ENCODE assay signal across 3 cellular contexts in genomic region chr4:72884225-72884624, GRCh38.
DNase-seq lines count a peak whose midpoint lies in the region; TF ChIP-seq lines count a peak whose summit lies in the region.
"Not testable (repeated sequence)": the region's sequence is repeated elsewhere in the genome, so short reads cannot be mapped to it uniquely, and the experiment has no call there.

No MANE protein-coding gene starts in this region.

- H3K79me1 ChIP-seq in neuronal stem cell (ENCODE audit: low read depth, low read length): not testable (repeated sequence)

- peak overlapping the region; percentile 43 for H4K8ac ChIP-seq in neuronal stem cell (ENCODE audit: low read depth, low read length)

- not testable (repeated sequence) for H3K9ac ChIP-seq in neuronal stem cell (ENCODE audit: low read depth, low read length, poor library complexity)

- H3K4ac ChIP-seq in neuronal stem cell (ENCODE audit: low read length): not testable (repeated sequence)

- not testable (repeated sequence) for H3K27me3 Mint-ChIP-seq in chondrocyte (ENCODE audit: low read depth)

- TF ChIP-seq CTCF in chondrocyte (IDR thresholded peaks at IDR 0.05): not testable (repeated sequence)

- H3K9me3 ChIP-seq in neuronal stem cell (replicated peaks in 1 of 2; ENCODE audit: control insufficient read depth in 2 of 2, insufficient read depth in 1 of 2, low read depth in 1 of 2, low read length in 2 of 2): not testable (repeated sequence)

- not testable (repeated sequence) for H4K91ac ChIP-seq in neuronal stem cell (ENCODE audit: low read depth, low read length, poor library complexity)

- no CpG with 5 or more reads among the region's 7 CpGs for WGBS in neuronal stem cell (ENCODE audit: extremely low coverage in 2 of 2, insufficient read length in 2 of 2, insufficient replicate concordance in 1 of 2), 2 donors

- H3K4me2 ChIP-seq in neuronal stem cell (ENCODE audit: insufficient read depth, low read length, poor library complexity, severe bottlenecking): not testable (repeated sequence)

- H2BK12ac ChIP-seq in neuronal stem cell (ENCODE audit: low read length): not testable (repeated sequence)

- H2BK120ac ChIP-seq in neuronal stem cell (ENCODE audit: low read depth, low read length): not testable (repeated sequence)

- H3K4me3 Mint-ChIP-seq in chondrocyte (ENCODE audit: unreplicated experiment): not testable (repeated sequence)

- intact Hi-C loops in posterior vena cava (cut with DNase I): loop anchor here in 1 of 2 donors (5.0 kb wide), 1 partner anchor 473 kb away; no protein-coding TSS in a partner anchor

- peaks cover 20% of the 10 kb centered on the region for H3K9me3 Mint-ChIP-seq in chondrocyte (ENCODE audit: low read depth)

- not testable (repeated sequence) for H3K27ac Mint-ChIP-seq in chondrocyte (ENCODE audit: unreplicated experiment)

- not testable (repeated sequence) for H2BK15ac ChIP-seq in neuronal stem cell (ENCODE audit: low read length)

- not testable (repeated sequence) for H3K36me3 Mint-ChIP-seq in chondrocyte (ENCODE audit: low read depth)

- not testable (repeated sequence) for H2AFZ ChIP-seq in neuronal stem cell (ENCODE audit: low read length)

- not testable (repeated sequence) for H3K18ac ChIP-seq in neuronal stem cell (ENCODE audit: low read length)

- not testable (repeated sequence) for H3K36me3 ChIP-seq in neuronal stem cell (replicated peaks in 1 of 2; ENCODE audit: control insufficient read depth in 2 of 2, insufficient read depth in 2 of 2, low read length in 2 of 2)

- not testable (repeated sequence) for H2AK5ac ChIP-seq in neuronal stem cell (ENCODE audit: low read depth, low read length)

- H3K4me1 ChIP-seq in neuronal stem cell (ENCODE audit: control insufficient read depth in 2 of 2, insufficient read depth in 1 of 2, low read depth in 1 of 2, low read length in 2 of 2): not testable (repeated sequence)

- not testable (repeated sequence) for H3K4me3 ChIP-seq in neuronal stem cell (ENCODE audit: low read length in 2 of 2)

- H2BK5ac ChIP-seq in neuronal stem cell (ENCODE audit: low read length): not testable (repeated sequence)

- not testable (repeated sequence) for H3K4me1 Mint-ChIP-seq in chondrocyte (ENCODE audit: low read depth)

- not testable (repeated sequence) for H3K27ac ChIP-seq in neuronal stem cell (replicated peaks; ENCODE audit: low read length)

- peak; percentile 62 for DNase-seq in chondrocyte (ENCODE audit: low spot score)
- not testable (repeated sequence) for DNase-seq in neuronal stem cell (ENCODE audit: low spot score)
- DNase-seq in posterior vena cava (ENCODE audit: low spot score): peak; percentile 46

- not testable (repeated sequence) for H3K27me3 ChIP-seq in neuronal stem cell (ENCODE audit: control insufficient read depth in 3 of 3, insufficient read depth in 3 of 3, low read depth in 1 of 3, low read length in 3 of 3)

- H3K14ac ChIP-seq in neuronal stem cell (ENCODE audit: low read length): not testable (repeated sequence)

- H3K23ac ChIP-seq in neuronal stem cell (ENCODE audit: low read depth, low read length, poor library complexity): not testable (repeated sequence)
